In the genomic region with DNA sequence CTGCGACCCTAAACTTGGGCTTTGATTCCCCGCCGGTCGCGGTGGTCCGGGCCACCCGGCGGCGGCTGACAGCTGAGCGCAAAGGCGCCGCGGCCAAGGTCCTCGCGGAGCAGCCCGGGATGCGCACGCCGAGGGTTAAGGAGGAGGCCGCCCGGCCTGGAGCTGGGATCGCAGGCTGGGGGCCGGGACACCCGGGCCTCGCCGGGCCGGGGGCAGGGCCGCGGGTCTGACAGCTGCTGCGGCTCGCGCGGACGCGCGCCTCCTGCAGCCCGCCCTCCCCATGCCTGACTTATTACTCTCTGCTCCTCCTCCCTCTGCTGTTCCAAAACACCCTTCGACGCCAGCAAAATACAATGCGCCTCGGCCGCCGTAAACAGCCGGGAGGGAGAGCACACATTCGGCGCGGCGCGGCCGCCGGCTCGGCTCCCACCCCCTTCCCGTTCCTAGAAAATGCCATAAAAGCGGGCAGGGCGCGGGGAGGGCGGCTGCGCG, we compare ENCODE assay signal across 8 cellular contexts. TPM values are rescaled to one million over a fixed set of nuclear protein-coding genes. Genes with fewer than 3 reads are reported as not detected.
DNase-seq lines count a peak whose midpoint lies in the region; ATAC-seq and TF ChIP-seq lines count a peak whose summit lies in the region.

No MANE protein-coding gene starts in this region.

- H3K9me3 ChIP-seq in gastroesophageal sphincter (no peaks in the 10 kb centered on the region), neuron (ENCODE audit: low read length) (no peaks in the 10 kb centered on the region), thoracic aorta (no peaks in the 10 kb centered on the region)

- H3K4me1 ChIP-seq in gastroesophageal sphincter (peaks cover 0 to 37% (median 3%) of the 10 kb centered on the region in 3 donors), neuron (ENCODE audit: insufficient read depth, low read length) (peaks cover 58% of the 10 kb centered on the region), thoracic aorta (ENCODE audit: control insufficient read depth in 1 of 2, low read depth in 2 of 2) (peaks cover 0 to 15% of the 10 kb centered on the region in 2 donors)

- H3K4me3 ChIP-seq in gastroesophageal sphincter (peak overlapping the region; percentile 53 to 96), neuron (ENCODE audit: low read length) (peak overlapping the region; percentile 90), thoracic aorta (peak overlapping the region; percentile 90)

- H3K4me3 Mint-ChIP-seq in activated naive CD4-positive, alpha-beta T cell treated with anti-CD3 and anti-CD28 coated beads for 36 hours = peak overlapping the region; percentile 86

- peak; percentile 42 for ATAC-seq in HG03571 (IDR thresholded peaks at IDR 0.05; ENCODE audit: unreplicated experiment)
- peak; percentile 77 for ATAC-seq in gastroesophageal sphincter
- ATAC-seq in thoracic aorta (ENCODE audit: insufficient number of reproducible peaks, low FRiP score, low read depth) = peak; percentile 39

- 0% methylated on average over 7 of the region's 59 CpGs; no CpG with 5 or more reads in 1 of the 2 donors for WGBS in gastroesophageal sphincter (ENCODE audit: low coverage in 1 of 2), 2 donors

- TF ChIP-seq EP300 in gastroesophageal sphincter (IDR thresholded peaks at IDR 0.05) = no peak

- CTCF ChIA-PET in RWPE1 (lab: Yijun Ruan, JAX) = interaction anchor here (0.6 to 1.8 kb wide), 13 partner anchors 73 to 355 kb away, joined by 3 to 8 read pairs (median 4); no protein-coding TSS in a partner anchor
- CTCF ChIA-PET in activated naive CD4-positive, alpha-beta T cell treated with anti-CD3 and anti-CD28 coated beads for 36 hours (lab: Charles Lee) = interaction anchor here (0.6 to 2.8 kb wide), 11 partner anchors 10 to 355 kb away, joined by 3 to 12 read pairs (median 4); no protein-coding TSS in a partner anchor

- H3K27ac ChIP-seq in RWPE1 = peak overlapping the region; percentile 83
- peak overlapping the region; percentile 48 to 99 (median 90) for H3K27ac ChIP-seq in gastroesophageal sphincter
- peak overlapping the region; percentile 87 to 90 for H3K27ac ChIP-seq in thoracic aorta

- peak overlapping the region; percentile 53 for H2AFZ ChIP-seq in neuron (ENCODE audit: low read depth, low read length)

- DNase-seq in NCI-H2107 treated with DMSO at 0.1 percent for 48 hours (lab: John Stamatoyannopoulos, UW; ENCODE audit: unreplicated experiment) (peak; percentile 47), NCI-H2107 (lab: John Stamatoyannopoulos, UW) (no peak), RWPE1 (ENCODE audit: low spot score) (peak; percentile 64), thoracic aorta (ENCODE audit: low spot score) (no peak)
- peak; percentile 75 for DNase-seq in activated naive CD4-positive, alpha-beta T cell treated with anti-CD3 and anti-CD28 coated beads for 36 hours

- H3K27me3 Mint-ChIP-seq in activated naive CD4-positive, alpha-beta T cell treated with anti-CD3 and anti-CD28 coated beads for 36 hours (ENCODE audit: low read depth) = peaks cover 2% of the 10 kb centered on the region

- POLR2A ChIA-PET in RWPE1 (lab: Yijun Ruan, JAX; ENCODE audit: low non-redundant PET) = interaction anchor here (0.7 kb wide), 1 partner anchor 10 kb away, joined by 3 read pairs; no protein-coding TSS in a partner anchor

- H3K36me3 Mint-ChIP-seq in activated naive CD4-positive, alpha-beta T cell treated with anti-CD3 and anti-CD28 coated beads for 36 hours (ENCODE audit: low read depth) = peaks cover 40% of the 10 kb centered on the region

- intact Hi-C loops in activated naive CD4-positive, alpha-beta T cell treated with anti-CD3 and anti-CD28 coated beads for 36 hours (cut with micrococcal nuclease) = loop anchor here (1.0 to 10.0 kb wide), 8 partner anchors 24 to 471 kb away; a partner anchor contains a TSS

- H3K9me3 Mint-ChIP-seq in activated naive CD4-positive, alpha-beta T cell treated with anti-CD3 and anti-CD28 coated beads for 36 hours = no peaks in the 10 kb centered on the region

- peak; percentile 26 to 52 for TF ChIP-seq POLR2A in gastroesophageal sphincter (IDR thresholded peaks at IDR 0.05)

- H3K4me1 Mint-ChIP-seq in activated naive CD4-positive, alpha-beta T cell treated with anti-CD3 and anti-CD28 coated beads for 36 hours (ENCODE audit: low read depth) = peaks cover 46% of the 10 kb centered on the region

- TF ChIP-seq CTCF in RWPE1 (conservative IDR thresholded peaks at IDR 0.05; ENCODE audit: low read depth) (no peak), gastroesophageal sphincter (IDR thresholded peaks at IDR 0.05) (peak in 2 of 4 experiments; percentile 34 to 40), thoracic aorta (IDR thresholded peaks at IDR 0.05) (no peak)

- no peaks in the 10 kb centered on the region for H3K36me3 ChIP-seq in gastroesophageal sphincter
- H3K36me3 ChIP-seq in neuron (ENCODE audit: insufficient read depth, low read length) = no peaks in the 10 kb centered on the region
- no peaks in the 10 kb centered on the region for H3K36me3 ChIP-seq in thoracic aorta

- H3K27me3 ChIP-seq in gastroesophageal sphincter (no peaks in the 10 kb centered on the region), neuron (ENCODE audit: insufficient read depth, low read length) (no peaks in the 10 kb centered on the region), thoracic aorta (replicated peaks; ENCODE audit: insufficient read depth) (no peaks in the 10 kb centered on the region)

- H3K27ac Mint-ChIP-seq in activated naive CD4-positive, alpha-beta T cell treated with anti-CD3 and anti-CD28 coated beads for 36 hours = peak overlapping the region; percentile 97

RNA-seq across cellular contexts. Expression of a gene that starts 0.7 kb away (rescaled TPM):
- total RNA-seq in activated naive CD4-positive, alpha-beta T cell treated with anti-CD3 and anti-CD28 coated beads for 36 hours = 10 to 100 TPM; 75.1 to 77.9 TPM
- 10 to 100 TPM in 1 of 4 donors, 1 to 10 TPM in 3; 3.5 to 10.4 (median 3.9) TPM for total RNA-seq in gastroesophageal sphincter
- total RNA-seq in thoracic aorta = 10 to 100 TPM in 1 of 2 donors, 1 to 10 TPM in 1; 6.1 to 17.8 TPM

Comparison
In these comparisons a context has a peak if more than half of its experiments do, and no peak if none do; other contexts are left out.
1. DNase-seq: peak in NCI-H2107 treated with DMSO at 0.1 percent for 48 hours (single experiment), RWPE1 (single experiment) and activated naive CD4-positive, alpha-beta T cell treated with anti-CD3 and anti-CD28 coated beads for 36 hours (single experiment); none in NCI-H2107 (single experiment) and thoracic aorta (single experiment).
2. RNA of a gene that starts 0.7 kb away (total RNA-seq): 75.1 to 77.9 TPM in activated naive CD4-positive, alpha-beta T cell treated with anti-CD3 and anti-CD28 coated beads for 36 hours; 6.1 to 17.8 TPM in thoracic aorta and 3.5 to 10.4 TPM in gastroesophageal sphincter; every median in the first group is over 4 times any median in the second.
3. Peak in every context shown above with its lines, with median percentiles within 50 percentile points of each other: ATAC-seq, H3K27ac ChIP-seq and H3K4me3 ChIP-seq.